Comparison of ENCODE assay signal across 31 cellular contexts in the genomic region with DNA sequence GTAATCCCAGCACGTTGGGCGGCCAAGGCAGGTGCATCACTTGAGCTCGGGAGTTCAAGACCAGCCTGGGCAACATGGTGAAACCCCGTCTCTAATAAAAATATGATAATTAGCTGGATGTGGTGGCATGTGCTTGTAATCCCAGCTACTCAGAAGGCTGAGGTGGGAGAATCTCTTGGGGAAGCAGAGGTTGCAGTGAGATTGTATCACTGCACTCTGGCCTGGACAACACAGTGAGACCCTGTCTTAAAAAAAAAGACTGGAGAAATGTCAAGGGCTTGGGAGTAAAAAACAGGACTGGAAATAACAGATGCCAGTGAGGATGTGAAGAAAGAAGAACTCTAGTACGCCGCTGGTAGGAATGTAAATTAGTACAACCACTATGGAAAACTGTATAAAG. TPM values are rescaled to one million over a fixed set of nuclear protein-coding genes. Genes with fewer than 3 reads are reported as not detected.
DNase-seq lines count a peak whose midpoint lies in the region; ATAC-seq, FAIRE-seq and TF ChIP-seq lines count a peak whose summit lies in the region.
"Had no signal": no experiment of that assay in that cellular context is flagged by ENCODE, and none has a peak within 500 bp of the region (broad histone marks: within the 10 kb centered on the region; RNA-seq: fewer than 3 reads in every experiment).

No MANE protein-coding gene starts in this region.

- POLR2A ChIA-PET in K562 (lab: Yijun Ruan, JAX), result interaction anchor here (0.8 to 2.0 kb wide), 3 partner anchors 11 to 32 kb away, joined by 3 to 6 read pairs (median 4); no protein-coding TSS in a partner anchor

- FAIRE-seq in GM12891 (lab: Jason Lieb, UNC), result peak; percentile 41
- FAIRE-seq in K562 (lab: Jason Lieb, UNC), result no peak
- FAIRE-seq: A204.1, A549, D721Med had no signal

- H4K20me1 ChIP-seq in K562 (replicated peaks; ENCODE audit: control insufficient read depth, insufficient read depth, low read length), result no peaks in the 10 kb centered on the region; the same call in 1 of the 2 replicates
- H4K20me1 ChIP-seq: BLaER1; BLaER1 treated with 17β-estradiol and CSF1 and Interleukin-3, amounts not matched to agents 10 nM and 100 nM had no signal

- no peaks in the 10 kb centered on the region; a peak in 1 of 5 replicates for H3K27me3 ChIP-seq in K562 (ENCODE audit: control insufficient read depth in 2 of 2, insufficient read depth in 2 of 2, low read length in 2 of 2)
- H3K27me3 ChIP-seq: BE2C; BLaER1; BLaER1 treated with 17β-estradiol and CSF1 and Interleukin-3, amounts not matched to agents 10 nM and 100 nM had no signal

- no peak overlapping the region for H2AFZ ChIP-seq in K562 (ENCODE audit: low read depth, low read length)

- H3K9ac ChIP-seq in K562 (ENCODE audit: insufficient read depth in 1 of 2, low read depth in 2 of 2, low read length in 2 of 2), result no peak overlapping the region
- H3K9ac ChIP-seq: BLaER1; BLaER1 treated with 17β-estradiol and CSF1 and Interleukin-3, amounts not matched to agents 10 nM and 100 nM had no signal

- TF ChIP-seq EP300 in K562 (IDR thresholded peaks at IDR 0.05; ENCODE audit: low read length), result no peak

- no peak for ATAC-seq in K562
- ATAC-seq: A549; CD8-positive, alpha-beta T cell had no signal

- H3K4me2 ChIP-seq in K562 (ENCODE audit: insufficient read depth, low read length), result no peak overlapping the region
- H3K4me2 ChIP-seq: A549; BLaER1; BLaER1 treated with 17β-estradiol and CSF1 and Interleukin-3, amounts not matched to agents 10 nM and 100 nM had no signal

- H3K27ac ChIP-seq in K562 (ENCODE audit: extremely low read depth, low read depth, low read length) (no peak overlapping the region), substantia nigra (ENCODE audit: low read depth, low read length, poor library complexity, severe bottlenecking) (no peak overlapping the region)
- H3K27ac ChIP-seq: 22Rv1; A549; BLaER1; BLaER1 treated with 17β-estradiol and CSF1 and Interleukin-3, amounts not matched to agents 10 nM and 100 nM; C4-2B had no signal

- DNase-seq in GM12891 (ENCODE audit: insufficient read length, low spot score) (no peak), K562 (ENCODE audit: extremely low read depth in 1 of 4, low spot score in 3 of 4) (no peak), cortex of kidney (lab: John Stamatoyannopoulos, UW) (no peak), substantia nigra (lab: John Stamatoyannopoulos, UW) (no peak)
- DNase-seq: 8988T; ACHN; AML-193; BE2C; C1 segment of cervical spinal cord; Caco-2; Calu3; CD4-positive, alpha-beta memory T cell; CD4-positive, alpha-beta T cell; CD4-positive, CD25-positive, alpha-beta regulatory T cell; CD8-positive, alpha-beta memory T cell; CD8-positive, alpha-beta T cell; COR-L47; DMS 273 treated with DMSO at 0.1 percent for 48 hours; DMS153; DMS53; DMS79; DMS79 treated with DMSO at 0.1 percent for 48 hours; DND-41; EL had no signal

- no peaks in the 10 kb centered on the region for H3K9me3 ChIP-seq in K562 (replicated peaks; ENCODE audit: control insufficient read depth, insufficient read depth, low read depth, low read length)
- H3K9me3 ChIP-seq: A549, BE2C, BLaER1 had no signal

- no peaks in the 10 kb centered on the region; a peak in 2 of 5 replicates for H3K4me1 ChIP-seq in K562 (replicated peaks in 1 of 2; ENCODE audit: control insufficient read depth in 2 of 2, insufficient read depth in 2 of 2, low read length in 2 of 2)
- H3K4me1 ChIP-seq: A549, BE2C, BLaER1, Caco-2 had no signal

- no peak overlapping the region for H3K4me3 ChIP-seq in K562
- H3K4me3 ChIP-seq: A549; BLaER1; BLaER1 treated with 17β-estradiol and CSF1 and Interleukin-3, amounts not matched to agents 10 nM and 100 nM had no signal

- TF ChIP-seq CTCF in K562 (IDR thresholded peaks at IDR 0.05 in 2 of 3, conservative IDR thresholded peaks at IDR 0.05 in 1 of 3; ENCODE audit: insufficient read depth in 2 of 3, low read depth in 1 of 3, low read length in 3 of 3), result no peak

- CTCF ChIA-PET in K562 (lab: Yijun Ruan, JAX; ENCODE audit: low intra/inter-chr PET ratio), result no interaction called here

- BruUV-seq in K562 (replicated peaks; lab: Mats Ljungman, UMichigan), result no TSS peak

- H3K79me2 ChIP-seq in K562 (ENCODE audit: control insufficient read depth, insufficient read depth, low read length), result no peaks in the 10 kb centered on the region

- no peaks in the 10 kb centered on the region for H3K9me1 ChIP-seq in K562 (ENCODE audit: control insufficient read depth, insufficient read depth, low read length)

- in situ Hi-C loops in K562 (cut with MboI), result no loop called here

- intact Hi-C loops in K562 (cut with micrococcal nuclease), result no loop called here

- WGBS in K562 (ENCODE audit: insufficient coverage, low coverage, missing lambda C conversion rate), result 35% methylated on average over 6 of the region's 6 CpGs

- TF ChIP-seq POLR2A in GM12891 (IDR thresholded peaks at IDR 0.05; ENCODE audit: low read depth, low read length) (no peak), K562 (conservative IDR thresholded peaks at IDR 0.05) (no peak)

- TF ChIP-seq RAD21 in K562 (CRISPR knock-in tag; conservative IDR thresholded peaks at IDR 0.05 in 1 of 2, IDR thresholded peaks at IDR 0.05 in 1 of 2), result no peak

- no peaks in the 10 kb centered on the region for H3K36me3 ChIP-seq in K562 (ENCODE audit: control insufficient read depth, insufficient read depth, low read length)
- H3K36me3 ChIP-seq: BE2C; BLaER1; BLaER1 treated with 17β-estradiol and CSF1 and Interleukin-3, amounts not matched to agents 10 nM and 100 nM had no signal

TF ChIP-seq in GM12891, 5 proteins besides CTCF, POLR2A, EP300 and RAD21:
- no peak for TF ChIP-seq POLR2AphosphoS5 (IDR thresholded peaks at IDR 0.05; ENCODE audit: low read depth, low read length)
- TF ChIP-seq TAF1 (IDR thresholded peaks at IDR 0.05; ENCODE audit: low read depth, low read length), result no peak
- no peak for TF ChIP-seq SPI1 (IDR thresholded peaks at IDR 0.05; ENCODE audit: low read depth, low read length)
- TF ChIP-seq POU2F2 (IDR thresholded peaks at IDR 0.05; ENCODE audit: low read depth, low read length), result no peak
- no peak for TF ChIP-seq PAX5 (IDR thresholded peaks at IDR 0.05; ENCODE audit: insufficient read depth, low read length, severe bottlenecking)

TF ChIP-seq in K562, 482 proteins besides CTCF, POLR2A, EP300 and RAD21 (continues in another document):
- TF ChIP-seq, protein P1, sequence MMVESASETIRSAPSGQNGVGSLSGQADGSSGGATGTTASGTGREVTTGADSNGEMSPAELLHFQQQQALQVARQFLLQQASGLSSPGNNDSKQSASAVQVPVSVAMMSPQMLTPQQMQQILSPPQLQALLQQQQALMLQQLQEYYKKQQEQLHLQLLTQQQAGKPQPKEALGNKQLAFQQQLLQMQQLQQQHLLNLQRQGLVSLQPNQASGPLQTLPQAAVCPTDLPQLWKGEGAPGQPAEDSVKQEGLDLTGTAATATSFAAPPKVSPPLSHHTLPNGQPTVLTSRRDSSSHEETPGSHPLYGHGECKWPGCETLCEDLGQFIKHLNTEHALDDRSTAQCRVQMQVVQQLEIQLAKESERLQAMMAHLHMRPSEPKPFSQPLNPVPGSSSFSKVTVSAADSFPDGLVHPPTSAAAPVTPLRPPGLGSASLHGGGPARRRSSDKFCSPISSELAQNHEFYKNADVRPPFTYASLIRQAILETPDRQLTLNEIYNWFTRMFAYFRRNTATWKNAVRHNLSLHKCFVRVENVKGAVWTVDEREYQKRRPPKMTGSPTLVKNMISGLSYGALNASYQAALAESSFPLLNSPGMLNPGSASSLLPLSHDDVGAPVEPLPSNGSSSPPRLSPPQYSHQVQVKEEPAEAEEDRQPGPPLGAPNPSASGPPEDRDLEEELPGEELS (CRISPR knock-in tag; IDR thresholded peaks at IDR 0.05; ENCODE audit: borderline replicate concordance), result no peak
- TF ChIP-seq ZNF121 (CRISPR knock-in tag; conservative IDR thresholded peaks at IDR 0.05), result peak; percentile 96

RNA-seq across cellular contexts. Expression of gene NUP205, which starts 16.7 kb away (rescaled TPM):
- 42.5 TPM for polyA plus RNA-seq in GM12891 (2012; ENCODE audit: low read depth, missing spikeins)
- 153 and 257 TPM in 2 replicates for total RNA-seq in K562 (2011; cell fraction: chromatin; rRNA removed; ENCODE audit: low replicate concordance)
- 115 and 121 TPM in 2 replicates for total RNA-seq in K562 (2011; cell fraction: nucleolus; rRNA removed)
- total RNA-seq in K562 (2011; cell fraction: nucleoplasm; rRNA removed), result 137 and 140 TPM in 2 replicates
- total RNA-seq in K562 (2014; rRNA removed), result 158 and 190 TPM in 2 replicates
- 234 and 257 TPM in 2 replicates for total RNA-seq in K562 (2014; rRNA removed; fragmentation: Illumina TruSeq; extraction: Trizol)
- total RNA-seq in K562 (2015; rRNA removed; fragmentation: Illumina TruSeq; extraction: Trizol), result 224 and 249 TPM in 2 replicates
- total RNA-seq in K562 (2021), result 221 and 223 TPM in 2 replicates
- polyA plus RNA-seq in K562 (2011; rRNA removed), result 246 and 282 TPM in 2 replicates
- polyA plus RNA-seq in K562 (2011; cell fraction: cytosol; rRNA removed), result 165 and 255 TPM in 2 replicates
- polyA plus RNA-seq in K562 (2011; cell fraction: nucleus; rRNA removed), result 241 and 274 TPM in 2 replicates
- 96.9 and 118 TPM in 2 replicates for polyA plus RNA-seq in K562 (2012)
- polyA plus RNA-seq in K562 (2014; fragmentation: Illumina TruSeq; extraction: Trizol), result 177 and 193 TPM in 2 replicates
- polyA plus RNA-seq in K562 (2014; fragmentation: Nextera tagmentation; extraction: Ambion mirVana), result 100 to 1,000 TPM; 101 to 182 TPM
- 167 and 174 TPM in 2 replicates for polyA plus RNA-seq in K562 (2014; rRNA removed)
- polyA minus RNA-seq in K562 (2011; rRNA and poly(A)+ RNA removed), result 496 and 535 TPM in 2 replicates
- 181 and 200 TPM in 2 replicates for polyA minus RNA-seq in K562 (2011; cell fraction: cytosol; rRNA and poly(A)+ RNA removed)
- 130 and 268 TPM in 2 replicates for polyA minus RNA-seq in K562 (2011; cell fraction: nucleus; rRNA and poly(A)+ RNA removed)

RNA-seq across cellular contexts. Expression of gene CNOT4, which starts 31.1 kb away (rescaled TPM):
- 6.7 TPM for polyA plus RNA-seq in GM12891 (2012; ENCODE audit: low read depth, missing spikeins)
- total RNA-seq in K562 (2011; cell fraction: chromatin; rRNA removed; ENCODE audit: low replicate concordance), result 34.7 and 77.7 TPM in 2 replicates
- total RNA-seq in K562 (2011; cell fraction: nucleolus; rRNA removed), result 11.2 and 14.3 TPM in 2 replicates
- total RNA-seq in K562 (2011; cell fraction: nucleoplasm; rRNA removed), result 24.0 and 38.1 TPM in 2 replicates
- total RNA-seq in K562 (2014; rRNA removed), result 12.9 and 15.4 TPM in 2 replicates
- total RNA-seq in K562 (2014; rRNA removed; fragmentation: Illumina TruSeq; extraction: Trizol), result 14.6 and 16.2 TPM in 2 replicates
- total RNA-seq in K562 (2015; rRNA removed; fragmentation: Illumina TruSeq; extraction: Trizol), result 15.5 and 17.1 TPM in 2 replicates
- total RNA-seq in K562 (2021), result 21.1 and 21.6 TPM in 2 replicates
- polyA plus RNA-seq in K562 (2011; rRNA removed), result 15.4 and 21.5 TPM in 2 replicates
- polyA plus RNA-seq in K562 (2011; cell fraction: cytosol; rRNA removed), result 9.1 and 15.4 TPM in 2 replicates
- 22.9 and 31.3 TPM in 2 replicates for polyA plus RNA-seq in K562 (2011; cell fraction: nucleus; rRNA removed)
- polyA plus RNA-seq in K562 (2012), result 12.5 and 13.2 TPM in 2 replicates
- 16.7 and 19.8 TPM in 2 replicates for polyA plus RNA-seq in K562 (2014; fragmentation: Illumina TruSeq; extraction: Trizol)
- 10 to 100 TPM; 12.6 to 24.1 TPM for polyA plus RNA-seq in K562 (2014; fragmentation: Nextera tagmentation; extraction: Ambion mirVana)
- 8.6 and 10.0 TPM in 2 replicates for polyA plus RNA-seq in K562 (2014; rRNA removed)
- polyA minus RNA-seq in K562 (2011; rRNA and poly(A)+ RNA removed), result 27.1 and 39.5 TPM in 2 replicates
- 12.0 and 15.1 TPM in 2 replicates for polyA minus RNA-seq in K562 (2011; cell fraction: cytosol; rRNA and poly(A)+ RNA removed)
- polyA minus RNA-seq in K562 (2011; cell fraction: nucleus; rRNA and poly(A)+ RNA removed), result 33.5 and 57.2 TPM in 2 replicates
